17 cellular contexts compared by ENCODE assay signal in genomic region chr19:277581-278165, GRCh38. TPM values are rescaled to one million over a fixed set of nuclear protein-coding genes. Genes with fewer than 3 reads are reported as not detected.
A peak's percentile ranks its signal among the peaks of the same experiment; 100 is the strongest.
DNase-seq lines count a peak whose midpoint lies in the region; ATAC-seq, FAIRE-seq and TF ChIP-seq lines count a peak whose summit lies in the region.
"Had no signal": no experiment of that assay in that cellular context is flagged by ENCODE, and none has a peak within 500 bp of the region (broad histone marks: within the 10 kb centered on the region; RNA-seq: fewer than 3 reads in every experiment).

No MANE protein-coding gene starts in this region.

- H3K27ac ChIP-seq in A549: no peak overlapping the region
- no peak overlapping the region for H3K27ac ChIP-seq in HEK293 (ENCODE audit: extremely low read depth, low read depth, low read length)
- H3K27ac ChIP-seq in RWPE1: no peak overlapping the region
- H3K27ac ChIP-seq in naive thymus-derived CD4-positive, alpha-beta T cell (ENCODE audit: low read depth, low read length): no peak overlapping the region
- H3K27ac ChIP-seq: epithelial cell of prostate had no signal

- no peaks in the 10 kb centered on the region for H3K36me3 ChIP-seq in HEK293 (ENCODE audit: control insufficient read depth in 2 of 2, insufficient read depth in 1 of 2, low read length in 2 of 2)
- no peaks in the 10 kb centered on the region for H3K36me3 ChIP-seq in naive thymus-derived CD4-positive, alpha-beta T cell (ENCODE audit: control insufficient read depth in 2 of 3, insufficient read depth in 3 of 3, low read length in 3 of 3)

- H3K9me3 ChIP-seq in A549 (no peaks in the 10 kb centered on the region), HEK293 (ENCODE audit: control insufficient read depth, insufficient read depth, low read depth, low read length) (no peaks in the 10 kb centered on the region)
- no peaks in the 10 kb centered on the region for H3K9me3 ChIP-seq in naive thymus-derived CD4-positive, alpha-beta T cell (ENCODE audit: control insufficient read depth in 2 of 3, low read length in 3 of 3)

- H3K4me2 ChIP-seq in A549: no peak overlapping the region

- intact Hi-C loops in naive thymus-derived CD4-positive, alpha-beta T cell (cut with micrococcal nuclease): no loop called here

- H3K4me3 ChIP-seq in A549 (no peak overlapping the region), HEK293 (ENCODE audit: low read depth, low read length) (no peak overlapping the region), astrocyte of the spinal cord (ENCODE audit: low read depth, low read length) (no peak overlapping the region)
- no peak overlapping the region for H3K4me3 ChIP-seq in naive thymus-derived CD4-positive, alpha-beta T cell (ENCODE audit: low read length)

- POLR2A ChIA-PET in A549 (lab: Yijun Ruan, JAX): no interaction called here
- POLR2A ChIA-PET in HEK293 (lab: Yijun Ruan, JAX): no interaction called here
- POLR2A ChIA-PET in RWPE1 (lab: Yijun Ruan, JAX; ENCODE audit: low non-redundant PET): no interaction called here
- POLR2A ChIA-PET in naive thymus-derived CD4-positive, alpha-beta T cell (lab: Charles Lee): no interaction called here

- no peak overlapping the region for H3K4me3 Mint-ChIP-seq in naive thymus-derived CD4-positive, alpha-beta T cell
- H3K4me3 Mint-ChIP-seq in HFFc6: no peak overlapping the region
- H3K4me3 Mint-ChIP-seq: T-helper 1 cell treated with Interleukin-12 subunit alpha and Interleukin-12 subunit beta and Interleukin-4 antibody, amounts not matched to agents 30 μg/mL and 1 μg/mL, for 36 hours had no signal

- H3K36me3 Mint-ChIP-seq in naive thymus-derived CD4-positive, alpha-beta T cell: peaks cover 0 to 6% (median 0%) of the 10 kb centered on the region in 5 donors
- no peaks in the 10 kb centered on the region for H3K36me3 Mint-ChIP-seq in HFFc6 (ENCODE audit: low read depth)

- CTCF ChIA-PET in A549 (lab: Yijun Ruan, JAX): interaction anchor here (0.8 kb wide), 1 partner anchor 11 kb away, joined by 6 read pairs; no protein-coding TSS in a partner anchor
- CTCF ChIA-PET in HEK293 (lab: Yijun Ruan, JAX): interaction anchor here (0.6 to 1.0 kb wide), 3 partner anchors 10 to 1421 kb away, joined by 3 read pairs; no protein-coding TSS in a partner anchor
- CTCF ChIA-PET in RWPE1 (lab: Yijun Ruan, JAX): no interaction called here
- CTCF ChIA-PET in naive thymus-derived CD4-positive, alpha-beta T cell (lab: Charles Lee): no interaction called here

- FAIRE-seq in A549 (lab: Jason Lieb, UNC): no peak
- FAIRE-seq: GM19239 had no signal

- H3K9me3 Mint-ChIP-seq in naive thymus-derived CD4-positive, alpha-beta T cell: peaks cover 0 to 3% (median 0%) of the 10 kb centered on the region in 11 donors
- H3K9me3 Mint-ChIP-seq in HFFc6: no peaks in the 10 kb centered on the region
- H3K9me3 Mint-ChIP-seq: activated T-helper 2 cell treated with anti-CD3 and anti-CD28 coated beads, Interferon-gamma antibody, Interleukin-2, Interleukin-4, amounts not matched to agents 10 μg/mL and 5 μg/mL and 100 μg/mL, durations not matched to agents 14 hours and 24 hours and 36 hours; T-helper 1 cell treated with Interleukin-12 subunit alpha and Interleukin-12 subunit beta and Interleukin-4 antibody, amounts not matched to agents 30 μg/mL and 1 μg/mL, for 36 hours had no signal

- no peak for TF ChIP-seq CTCF in A549 (IDR thresholded peaks at IDR 0.05)
- no peak for TF ChIP-seq CTCF in HEK293 (tag by site-specific recombination; IDR thresholded peaks at IDR 0.05)
- no peak for TF ChIP-seq CTCF in astrocyte of the spinal cord (IDR thresholded peaks at IDR 0.05; ENCODE audit: low read depth, low read length)
- TF ChIP-seq CTCF in RWPE1 (conservative IDR thresholded peaks at IDR 0.05; ENCODE audit: low read depth): no peak
- TF ChIP-seq CTCF in HFFc6 (IDR thresholded peaks at IDR 0.05): no peak

- ATAC-seq in A549: no peak
- ATAC-seq in naive thymus-derived CD4-positive, alpha-beta T cell: no peak

- DNase-seq in A549 (ENCODE audit: low read depth in 1 of 2, low spot score in 1 of 2) (no peak), astrocyte of the spinal cord (ENCODE audit: low read depth, low spot score) (peak; percentile 50), iPS-NIHi11 (ENCODE audit: low spot score) (peak; percentile 77), RWPE1 (ENCODE audit: low spot score) (no peak), kidney tubule cell (ENCODE audit: low spot score) (no peak), HFFc6 (no peak)
- DNase-seq in naive thymus-derived CD4-positive, alpha-beta T cell: no peak
- DNase-seq: DMS79 treated with DMSO at 0.1 percent for 48 hours; hypothalamus; stimulated activated CD4-positive, alpha-beta T cell treated with anti-CD3 and anti-CD28 coated beads, Interleukin-2, amount 100 ng/mL, for 48 hours; stimulated activated naive CD4-positive, alpha-beta T cell had no signal

- peaks cover 0 to 5% of the 10 kb centered on the region in 2 donors for H3K27me3 ChIP-seq in naive thymus-derived CD4-positive, alpha-beta T cell (ENCODE audit: control insufficient read depth in 2 of 2, insufficient read depth in 2 of 2, low read length in 2 of 2)

- 95% methylated on average over 21 of the region's 21 CpGs for WGBS in A549 (ENCODE audit: missing lambda C conversion rate)

- H3K27me3 Mint-ChIP-seq in naive thymus-derived CD4-positive, alpha-beta T cell: peaks cover 18 to 45% (median 38%) of the 10 kb centered on the region in 5 donors
- H3K27me3 Mint-ChIP-seq in HFFc6 (ENCODE audit: insufficient read depth): peaks cover 10% of the 10 kb centered on the region; the same call in 1 of the 2 replicates

- no peak for TF ChIP-seq EP300 in A549 (IDR thresholded peaks at IDR 0.05)

- no peak overlapping the region for H3K27ac Mint-ChIP-seq in naive thymus-derived CD4-positive, alpha-beta T cell
- H3K27ac Mint-ChIP-seq in HFFc6: no peak overlapping the region
- H3K27ac Mint-ChIP-seq: activated T-helper 2 cell treated with anti-CD3 and anti-CD28 coated beads, Interferon-gamma antibody, Interleukin-2, Interleukin-4, amounts not matched to agents 10 μg/mL and 5 μg/mL and 100 μg/mL, durations not matched to agents 14 hours and 24 hours and 36 hours; progenitor cell of endocrine pancreas; T-helper 1 cell treated with Interleukin-12 subunit alpha and Interleukin-12 subunit beta and Interleukin-4 antibody, amounts not matched to agents 30 μg/mL and 1 μg/mL, for 36 hours had no signal

- no peaks in the 10 kb centered on the region for H3K4me1 Mint-ChIP-seq in naive thymus-derived CD4-positive, alpha-beta T cell
- no peaks in the 10 kb centered on the region for H3K4me1 Mint-ChIP-seq in HFFc6 (ENCODE audit: low read depth)

- H3K4me1 ChIP-seq in A549 (no peaks in the 10 kb centered on the region), HEK293 (ENCODE audit: control insufficient read depth, insufficient read depth, low read length) (no peaks in the 10 kb centered on the region)
- no peaks in the 10 kb centered on the region for H3K4me1 ChIP-seq in naive thymus-derived CD4-positive, alpha-beta T cell (ENCODE audit: control insufficient read depth in 2 of 2, insufficient read depth in 2 of 2, low read length in 2 of 2)

- TF ChIP-seq POLR2A in A549 (IDR thresholded peaks at IDR 0.05; ENCODE audit: low read length): no peak

- in situ Hi-C loops in astrocyte of the spinal cord (cut with HindIII; ENCODE audit: low sequenced_read_pairs): no loop called here

- TF ChIP-seq RAD21 in A549 (conservative IDR thresholded peaks at IDR 0.05 in 1 of 2, IDR thresholded peaks at IDR 0.05 in 1 of 2): no peak

TF ChIP-seq in A549, 52 proteins besides CTCF, POLR2A, EP300 and RAD21 (continues in another document):
- TF ChIP-seq ZFP36 (IDR thresholded peaks at IDR 0.05; ENCODE audit: borderline replicate concordance, partially characterized antibody): no peak

TF ChIP-seq in HEK293, 187 proteins besides CTCF, POLR2A, EP300 and RAD21:
- TF ChIP-seq ZNF48 (tag by site-specific recombination; IDR thresholded peaks at IDR 0.05) (no peak), ZNF146 (tag by site-specific recombination; IDR thresholded peaks at IDR 0.05) (no peak)
- TF ChIP-seq, protein P1, sequence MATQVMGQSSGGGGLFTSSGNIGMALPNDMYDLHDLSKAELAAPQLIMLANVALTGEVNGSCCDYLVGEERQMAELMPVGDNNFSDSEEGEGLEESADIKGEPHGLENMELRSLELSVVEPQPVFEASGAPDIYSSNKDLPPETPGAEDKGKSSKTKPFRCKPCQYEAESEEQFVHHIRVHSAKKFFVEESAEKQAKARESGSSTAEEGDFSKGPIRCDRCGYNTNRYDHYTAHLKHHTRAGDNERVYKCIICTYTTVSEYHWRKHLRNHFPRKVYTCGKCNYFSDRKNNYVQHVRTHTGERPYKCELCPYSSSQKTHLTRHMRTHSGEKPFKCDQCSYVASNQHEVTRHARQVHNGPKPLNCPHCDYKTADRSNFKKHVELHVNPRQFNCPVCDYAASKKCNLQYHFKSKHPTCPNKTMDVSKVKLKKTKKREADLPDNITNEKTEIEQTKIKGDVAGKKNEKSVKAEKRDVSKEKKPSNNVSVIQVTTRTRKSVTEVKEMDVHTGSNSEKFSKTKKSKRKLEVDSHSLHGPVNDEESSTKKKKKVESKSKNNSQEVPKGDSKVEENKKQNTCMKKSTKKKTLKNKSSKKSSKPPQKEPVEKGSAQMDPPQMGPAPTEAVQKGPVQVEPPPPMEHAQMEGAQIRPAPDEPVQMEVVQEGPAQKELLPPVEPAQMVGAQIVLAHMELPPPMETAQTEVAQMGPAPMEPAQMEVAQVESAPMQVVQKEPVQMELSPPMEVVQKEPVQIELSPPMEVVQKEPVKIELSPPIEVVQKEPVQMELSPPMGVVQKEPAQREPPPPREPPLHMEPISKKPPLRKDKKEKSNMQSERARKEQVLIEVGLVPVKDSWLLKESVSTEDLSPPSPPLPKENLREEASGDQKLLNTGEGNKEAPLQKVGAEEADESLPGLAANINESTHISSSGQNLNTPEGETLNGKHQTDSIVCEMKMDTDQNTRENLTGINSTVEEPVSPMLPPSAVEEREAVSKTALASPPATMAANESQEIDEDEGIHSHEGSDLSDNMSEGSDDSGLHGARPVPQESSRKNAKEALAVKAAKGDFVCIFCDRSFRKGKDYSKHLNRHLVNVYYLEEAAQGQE (tag by site-specific recombination; IDR thresholded peaks at IDR 0.05): peak; percentile 91

RNA-seq across cellular contexts. Expression of gene PLPP2, which starts 13.5 kb away (rescaled TPM):
- 44.2 and 55.1 TPM in 2 replicates for polyA plus RNA-seq in A549 (2011; rRNA removed)
- 138 and 163 TPM in 2 replicates for polyA plus RNA-seq in A549 (2012; cell fraction: cytosol; rRNA removed)
- polyA plus RNA-seq in A549 (2012; cell fraction: nucleus; rRNA removed): 214 and 240 TPM in 2 replicates
- 89.6 to 100 TPM (median 90.9 TPM) in 3 replicates for polyA plus RNA-seq in A549 (2017; fragmentation: RNase III; extraction: RNeasy Plus Mini Kit Qiagen cat#74134 plus additional on column Dnase treatment)
- 65.6 and 70.1 TPM in 2 replicates for polyA minus RNA-seq in A549 (2011; rRNA and poly(A)+ RNA removed)
- total RNA-seq in naive thymus-derived CD4-positive, alpha-beta T cell: under 1 TPM in 1 of 5 experiments, not detected in 4; 0.24 TPM
- not detected for polyA plus RNA-seq in naive thymus-derived CD4-positive, alpha-beta T cell
- 10 to 100 TPM in 2 of 6 experiments, 1 to 10 TPM in 4; 3.5 to 15.0 (median 4.2) TPM for total RNA-seq in HFFc6 (2021; fragmentation: NEBNext Ultra II Directional; extraction: Animal tissue kit (Norgen Biotek cat#: 25700))
- total RNA-seq: activated T-helper 2 cell treated with anti-CD3 and anti-CD28 coated beads, Interferon-gamma antibody, Interleukin-2, Interleukin-4, amounts not matched to agents 10 μg/mL and 5 μg/mL and 100 μg/mL, durations not matched to agents 14 hours and 24 hours and 36 hours had no signal

Comparison
In these comparisons a context has a peak if more than half of its experiments do, and no peak if none do; other contexts are left out.
1. DNase-seq: peak in astrocyte of the spinal cord (single experiment) and iPS-NIHi11 (single experiment); none in A549 (0 of 2), RWPE1 (single experiment), naive thymus-derived CD4-positive, alpha-beta T cell (0 of 9), kidney tubule cell (single experiment) and HFFc6 (single experiment).
2. CTCF ChIA-PET loops: an anchor here in A549 (0.8 kb wide) and HEK293 (0.6 to 1.0 kb wide); none called in RWPE1 and naive thymus-derived CD4-positive, alpha-beta T cell.